Comparison of ENCODE assay signal across 27 cellular contexts in genomic region chr11:24634606-24635160, GRCh38.
"Had no signal": no experiment of that assay in that cellular context is flagged by ENCODE, and none has a peak within 500 bp of the region (broad histone marks: within the 10 kb centered on the region; RNA-seq: fewer than 3 reads in every experiment).

No MANE protein-coding gene starts in this region.

- H3K4me3 ChIP-seq: neural progenitor cell, ovary, psoas muscle, right lobe of liver, sigmoid colon, smooth muscle cell, spleen, stomach, thoracic aorta, thyroid gland, tibial nerve, upper lobe of left lung, vagina had no signal

- H3K4me2 ChIP-seq: neural progenitor cell, smooth muscle cell had no signal

- DNase-seq: natural killer cell; occipital lobe; ovary; posterior cingulate gyrus; psoas muscle; right cardiac atrium; right lobe of liver; sigmoid colon; spleen; stimulated activated CD4-positive, alpha-beta T cell treated with anti-CD3 and anti-CD28 coated beads, Interleukin-12 subunit alpha, Interleukin-12 subunit beta, amount 100 ng/mL, for 4 hours; stimulated activated CD4-positive, alpha-beta T cell treated with anti-CD3 and anti-CD28 coated beads, Interleukin-2, amount 100 ng/mL, for 24 hours; stimulated activated CD4-positive, alpha-beta T cell treated with anti-CD3 and anti-CD28 coated beads, Interleukin-2, amount 100 ng/mL, for 48 hours; stimulated activated CD4-positive, alpha-beta T cell treated with anti-CD3 and anti-CD28 coated beads, Interleukin-4, amount 100 ng/mL, for 24 hours; stimulated activated naive B cell treated with anti-CD40 and anti-IgM and Interleukin-4, amounts not matched to agents 10 μg/mL and 1 μg/mL and 100 μg/mL, for 72 hours; stimulated activated naive CD4-positive, alpha-beta T cell treated with Interleukin-2 at 50 U/mL for 16 hours; stomach; thyroid gland; trophoblast cell; upper lobe of left lung had no signal

- H3K27ac ChIP-seq: neural progenitor cell, ovary, parathyroid adenoma, psoas muscle, right lobe of liver, sigmoid colon, spleen, stomach, thoracic aorta, thyroid gland, tibial nerve, upper lobe of left lung, vagina had no signal

- H2AFZ ChIP-seq: parathyroid adenoma had no signal

- H3K79me2 ChIP-seq: parathyroid adenoma had no signal

- H3K27me3 ChIP-seq: neural progenitor cell, ovary, right lobe of liver, sigmoid colon, spleen, stomach, thyroid gland, tibial nerve, upper lobe of left lung, vagina had no signal

- FAIRE-seq: urothelium cell line had no signal

- H3K9me3 ChIP-seq: ovary, psoas muscle, right lobe of liver, sigmoid colon, thoracic aorta, thyroid gland, tibial nerve, upper lobe of left lung, vagina had no signal

- H3K4me1 ChIP-seq: neural progenitor cell, parathyroid adenoma, psoas muscle, right lobe of liver, sigmoid colon, spleen, stomach, thyroid gland, tibial nerve, upper lobe of left lung, vagina had no signal

- H3K36me3 ChIP-seq: neural progenitor cell, ovary, right lobe of liver, sigmoid colon, spleen, stomach, thoracic aorta, thyroid gland, tibial nerve, upper lobe of left lung, vagina had no signal

- ATAC-seq: natural killer cell; psoas muscle; right cardiac atrium; right lobe of liver; stimulated activated effector memory CD8-positive, alpha-beta T cell treated with anti-CD3 and anti-CD28 coated beads, Interleukin-12 subunit alpha, Interleukin-12 subunit beta, amount 100 ng/mL, for 72 hours; stimulated activated naive B cell treated with anti-CD40 and anti-IgM and Interleukin-4, amounts not matched to agents 10 μg/mL and 1 μg/mL and 100 μg/mL, for 72 hours had no signal

- H3K9ac ChIP-seq: neural progenitor cell, parathyroid adenoma had no signal
